1 cellular context compared by ENCODE assay signal in the genomic region with DNA sequence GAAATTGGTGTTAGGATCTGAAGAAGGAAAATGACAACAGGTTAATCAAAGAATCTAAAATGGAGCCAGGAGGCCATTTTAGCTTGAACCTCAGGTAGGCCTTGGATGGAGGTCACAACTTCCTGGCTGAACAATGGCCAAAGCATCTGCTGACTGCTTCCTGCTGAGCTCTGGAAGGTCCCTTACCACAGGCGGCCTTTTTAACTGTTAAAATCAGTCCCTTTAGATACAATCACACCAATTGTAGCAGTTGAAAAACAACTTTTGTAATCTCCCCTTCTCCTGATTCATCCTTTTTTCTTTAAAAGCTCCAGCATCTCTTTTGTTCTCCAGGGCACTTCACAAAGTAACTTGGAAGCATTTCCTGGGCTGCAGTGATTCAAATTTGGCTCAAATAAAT.
A peak's percentile ranks its signal among the peaks of the same experiment; 100 is the strongest.
TF ChIP-seq lines count a peak whose summit lies in the region.

No MANE protein-coding gene starts in this region.

TF ChIP-seq in WTC11, 78 proteins besides CTCF, POLR2A, EP300 and RAD21 (continued from another document):
- TF ChIP-seq MYBL2 (CRISPR knock-in tag; IDR thresholded peaks at IDR 0.05) (0 out of 2 replicates have a peak, but pooled peaks have one; percentile 52), ZNF671 (CRISPR knock-in tag; IDR thresholded peaks at IDR 0.05) (peak; percentile 77; the same call in 1 of the 2 replicates), ESRRA (CRISPR knock-in tag; IDR thresholded peaks at IDR 0.05; ENCODE audit: borderline replicate concordance) (no peak), PRRX2 (CRISPR knock-in tag; IDR thresholded peaks at IDR 0.05) (peak; percentile 92), FOXK1 (CRISPR knock-in tag; IDR thresholded peaks at IDR 0.05) (peak; percentile 53; the same call in 1 of the 2 replicates), ZBTB43 (CRISPR knock-in tag; IDR thresholded peaks at IDR 0.05) (0 out of 2 replicates have a peak, but pooled peaks have one; percentile 43), JUN (CRISPR knock-in tag; IDR thresholded peaks at IDR 0.05) (no peak), GTF2I (CRISPR knock-in tag; conservative IDR thresholded peaks at IDR 0.05) (no peak), ZNF423 (CRISPR knock-in tag; IDR thresholded peaks at IDR 0.05) (peak; percentile 92), ZNF396 (CRISPR knock-in tag; IDR thresholded peaks at IDR 0.05; ENCODE audit: borderline replicate concordance) (peak; percentile 98), GABPB1 (CRISPR knock-in tag; IDR thresholded peaks at IDR 0.05) (no peak), ZNF416 (CRISPR knock-in tag; IDR thresholded peaks at IDR 0.05) (0 out of 2 replicates have a peak, but pooled peaks have one; percentile 16), ZNF121 (CRISPR knock-in tag; IDR thresholded peaks at IDR 0.05) (no peak), ZNF219 (CRISPR knock-in tag; IDR thresholded peaks at IDR 0.05; ENCODE audit: borderline replicate concordance) (0 out of 2 replicates have a peak, but pooled peaks have one; percentile 23), SOX15 (CRISPR knock-in tag; IDR thresholded peaks at IDR 0.05) (no peak), TEAD1 (CRISPR knock-in tag; IDR thresholded peaks at IDR 0.05) (0 out of 2 replicates have a peak, but pooled peaks have one; percentile 48), NFE2L1 (CRISPR knock-in tag; IDR thresholded peaks at IDR 0.05) (peak; percentile 67; the same call in 1 of the 2 replicates), TCF7 (CRISPR knock-in tag; IDR thresholded peaks at IDR 0.05; ENCODE audit: low read depth) (no peak), SP1 (CRISPR knock-in tag; conservative IDR thresholded peaks at IDR 0.05) (0 out of 2 replicates have a peak, but pooled peaks have one; percentile 19)
- TF ChIP-seq, protein P1, sequence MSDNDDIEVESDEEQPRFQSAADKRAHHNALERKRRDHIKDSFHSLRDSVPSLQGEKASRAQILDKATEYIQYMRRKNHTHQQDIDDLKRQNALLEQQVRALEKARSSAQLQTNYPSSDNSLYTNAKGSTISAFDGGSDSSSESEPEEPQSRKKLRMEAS (CRISPR knock-in tag; IDR thresholded peaks at IDR 0.05), result no peak
- TF ChIP-seq, protein P2, sequence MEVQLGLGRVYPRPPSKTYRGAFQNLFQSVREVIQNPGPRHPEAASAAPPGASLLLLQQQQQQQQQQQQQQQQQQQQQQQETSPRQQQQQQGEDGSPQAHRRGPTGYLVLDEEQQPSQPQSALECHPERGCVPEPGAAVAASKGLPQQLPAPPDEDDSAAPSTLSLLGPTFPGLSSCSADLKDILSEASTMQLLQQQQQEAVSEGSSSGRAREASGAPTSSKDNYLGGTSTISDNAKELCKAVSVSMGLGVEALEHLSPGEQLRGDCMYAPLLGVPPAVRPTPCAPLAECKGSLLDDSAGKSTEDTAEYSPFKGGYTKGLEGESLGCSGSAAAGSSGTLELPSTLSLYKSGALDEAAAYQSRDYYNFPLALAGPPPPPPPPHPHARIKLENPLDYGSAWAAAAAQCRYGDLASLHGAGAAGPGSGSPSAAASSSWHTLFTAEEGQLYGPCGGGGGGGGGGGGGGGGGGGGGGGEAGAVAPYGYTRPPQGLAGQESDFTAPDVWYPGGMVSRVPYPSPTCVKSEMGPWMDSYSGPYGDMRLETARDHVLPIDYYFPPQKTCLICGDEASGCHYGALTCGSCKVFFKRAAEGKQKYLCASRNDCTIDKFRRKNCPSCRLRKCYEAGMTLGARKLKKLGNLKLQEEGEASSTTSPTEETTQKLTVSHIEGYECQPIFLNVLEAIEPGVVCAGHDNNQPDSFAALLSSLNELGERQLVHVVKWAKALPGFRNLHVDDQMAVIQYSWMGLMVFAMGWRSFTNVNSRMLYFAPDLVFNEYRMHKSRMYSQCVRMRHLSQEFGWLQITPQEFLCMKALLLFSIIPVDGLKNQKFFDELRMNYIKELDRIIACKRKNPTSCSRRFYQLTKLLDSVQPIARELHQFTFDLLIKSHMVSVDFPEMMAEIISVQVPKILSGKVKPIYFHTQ (CRISPR knock-in tag; IDR thresholded peaks at IDR 0.05), result peak; percentile 77; the same call in 1 of the 2 replicates
- TF ChIP-seq, protein P3, sequence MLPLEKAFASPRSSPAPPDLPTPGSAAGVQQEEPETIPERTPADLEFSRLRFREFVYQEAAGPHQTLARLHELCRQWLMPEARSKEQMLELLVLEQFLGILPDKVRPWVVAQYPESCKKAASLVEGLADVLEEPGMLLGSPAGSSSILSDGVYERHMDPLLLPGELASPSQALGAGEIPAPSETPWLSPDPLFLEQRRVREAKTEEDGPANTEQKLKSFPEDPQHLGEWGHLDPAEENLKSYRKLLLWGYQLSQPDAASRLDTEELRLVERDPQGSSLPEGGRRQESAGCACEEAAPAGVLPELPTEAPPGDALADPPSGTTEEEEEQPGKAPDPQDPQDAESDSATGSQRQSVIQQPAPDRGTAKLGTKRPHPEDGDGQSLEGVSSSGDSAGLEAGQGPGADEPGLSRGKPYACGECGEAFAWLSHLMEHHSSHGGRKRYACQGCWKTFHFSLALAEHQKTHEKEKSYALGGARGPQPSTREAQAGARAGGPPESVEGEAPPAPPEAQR (CRISPR knock-in tag; IDR thresholded peaks at IDR 0.05), result peak; percentile 97
- TF ChIP-seq, protein P4, sequence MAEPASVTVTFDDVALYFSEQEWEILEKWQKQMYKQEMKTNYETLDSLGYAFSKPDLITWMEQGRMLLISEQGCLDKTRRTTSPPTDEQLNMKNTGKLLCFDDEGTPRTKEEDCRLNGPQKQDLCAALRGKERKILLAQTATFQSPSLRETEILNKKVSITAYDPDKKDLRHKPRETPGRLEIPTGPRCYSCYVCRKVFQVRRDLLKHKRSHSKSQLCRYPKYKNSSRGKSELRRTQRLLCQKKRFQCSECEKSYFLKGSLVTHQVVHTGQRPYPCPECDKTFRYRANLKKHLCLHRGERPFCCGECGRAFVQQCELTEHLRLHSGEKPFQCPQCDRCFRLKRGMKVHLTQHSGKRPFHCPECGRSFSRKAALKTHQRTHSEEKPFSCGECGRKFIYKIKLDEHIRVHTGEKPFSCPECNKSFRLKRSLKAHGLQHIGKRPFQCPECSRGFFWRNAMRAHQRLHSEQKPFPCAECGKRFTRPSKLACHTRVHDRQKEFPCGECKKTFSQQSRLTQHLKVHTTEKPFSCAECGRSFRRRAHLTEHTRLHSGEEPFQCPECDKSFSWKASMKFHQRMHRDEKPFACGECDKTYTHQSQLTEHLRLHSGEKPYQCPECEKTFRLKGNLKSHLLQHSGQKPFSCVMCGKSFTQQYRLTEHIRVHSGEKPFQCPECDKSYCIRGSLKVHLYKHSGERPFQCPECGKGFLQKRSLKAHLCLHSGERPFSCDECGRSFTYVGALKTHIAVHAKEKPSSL (CRISPR knock-in tag; conservative IDR thresholded peaks at IDR 0.05), result peak; percentile 83
- TF ChIP-seq, protein P5, sequence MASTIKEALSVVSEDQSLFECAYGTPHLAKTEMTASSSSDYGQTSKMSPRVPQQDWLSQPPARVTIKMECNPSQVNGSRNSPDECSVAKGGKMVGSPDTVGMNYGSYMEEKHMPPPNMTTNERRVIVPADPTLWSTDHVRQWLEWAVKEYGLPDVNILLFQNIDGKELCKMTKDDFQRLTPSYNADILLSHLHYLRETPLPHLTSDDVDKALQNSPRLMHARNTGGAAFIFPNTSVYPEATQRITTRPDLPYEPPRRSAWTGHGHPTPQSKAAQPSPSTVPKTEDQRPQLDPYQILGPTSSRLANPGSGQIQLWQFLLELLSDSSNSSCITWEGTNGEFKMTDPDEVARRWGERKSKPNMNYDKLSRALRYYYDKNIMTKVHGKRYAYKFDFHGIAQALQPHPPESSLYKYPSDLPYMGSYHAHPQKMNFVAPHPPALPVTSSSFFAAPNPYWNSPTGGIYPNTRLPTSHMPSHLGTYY (CRISPR knock-in tag; IDR thresholded peaks at IDR 0.05), result peak; percentile 96
